1 cellular context compared by ENCODE assay signal in genomic region chr6:142853244-142854180, GRCh38.
TF ChIP-seq lines count a peak whose summit lies in the region.

No MANE protein-coding gene starts in this region.

TF ChIP-seq in SK-N-SH, 30 proteins besides CTCF, POLR2A, EP300 and RAD21 (continued from another document):
- TF ChIP-seq, protein P1, sequence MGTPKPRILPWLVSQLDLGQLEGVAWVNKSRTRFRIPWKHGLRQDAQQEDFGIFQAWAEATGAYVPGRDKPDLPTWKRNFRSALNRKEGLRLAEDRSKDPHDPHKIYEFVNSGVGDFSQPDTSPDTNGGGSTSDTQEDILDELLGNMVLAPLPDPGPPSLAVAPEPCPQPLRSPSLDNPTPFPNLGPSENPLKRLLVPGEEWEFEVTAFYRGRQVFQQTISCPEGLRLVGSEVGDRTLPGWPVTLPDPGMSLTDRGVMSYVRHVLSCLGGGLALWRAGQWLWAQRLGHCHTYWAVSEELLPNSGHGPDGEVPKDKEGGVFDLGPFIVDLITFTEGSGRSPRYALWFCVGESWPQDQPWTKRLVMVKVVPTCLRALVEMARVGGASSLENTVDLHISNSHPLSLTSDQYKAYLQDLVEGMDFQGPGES (IDR thresholded peaks at IDR 0.05; ENCODE audit: low read depth, low read length), result no peak
- TF ChIP-seq RCOR1 (IDR thresholded peaks at IDR 0.05; ENCODE audit: low read length) (no peak), TCF12 (IDR thresholded peaks at IDR 0.05) (no peak), TEAD4 (IDR thresholded peaks at IDR 0.05; ENCODE audit: borderline replicate concordance, insufficient read depth) (no peak), ELF1 (IDR thresholded peaks at IDR 0.05) (no peak), RXRA (IDR thresholded peaks at IDR 0.05; ENCODE audit: borderline replicate concordance, low read depth) (no peak), POLR2AphosphoS5 (IDR thresholded peaks at IDR 0.05; ENCODE audit: low read depth, low read length) (no peak), RFX5 (IDR thresholded peaks at IDR 0.05; ENCODE audit: low read length) (no peak)
- TF ChIP-seq, protein P2, sequence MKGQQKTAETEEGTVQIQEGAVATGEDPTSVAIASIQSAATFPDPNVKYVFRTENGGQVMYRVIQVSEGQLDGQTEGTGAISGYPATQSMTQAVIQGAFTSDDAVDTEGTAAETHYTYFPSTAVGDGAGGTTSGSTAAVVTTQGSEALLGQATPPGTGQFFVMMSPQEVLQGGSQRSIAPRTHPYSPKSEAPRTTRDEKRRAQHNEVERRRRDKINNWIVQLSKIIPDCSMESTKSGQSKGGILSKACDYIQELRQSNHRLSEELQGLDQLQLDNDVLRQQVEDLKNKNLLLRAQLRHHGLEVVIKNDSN (IDR thresholded peaks at IDR 0.05; ENCODE audit: borderline replicate concordance, low read depth), result no peak
